ENCODE assay signal across 21 cellular contexts in the genomic region with DNA sequence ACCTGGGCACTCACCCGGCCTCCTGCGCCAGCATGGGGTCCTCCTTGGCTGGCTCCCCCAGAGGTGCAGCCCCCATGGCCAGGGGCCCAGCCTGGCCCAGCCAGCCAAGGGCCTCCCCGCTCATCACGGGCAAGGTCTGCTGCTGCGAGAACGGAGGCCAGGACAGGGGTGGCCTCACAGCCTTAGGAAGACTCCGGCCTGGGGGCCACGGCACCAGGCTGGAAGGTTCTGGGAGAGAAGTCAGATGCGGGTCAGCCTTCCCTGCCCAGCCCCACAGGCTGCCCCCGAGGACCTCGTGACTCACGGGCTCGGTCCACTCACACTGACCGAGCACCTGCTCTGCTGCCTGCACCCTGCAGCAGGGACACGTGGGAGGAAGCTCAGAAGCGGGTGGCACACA. TPM values are rescaled to one million over a fixed set of nuclear protein-coding genes. Genes with fewer than 3 reads are reported as not detected.
A peak's percentile ranks its signal among the peaks of the same experiment; 100 is the strongest.
DNase-seq lines count a peak whose midpoint lies in the region; ATAC-seq and TF ChIP-seq lines count a peak whose summit lies in the region.
"Had no signal": no experiment of that assay in that cellular context is flagged by ENCODE, and none has a peak within 500 bp of the region (broad histone marks: within the 10 kb centered on the region; RNA-seq: fewer than 3 reads in every experiment).

No MANE protein-coding gene starts in this region.

- peaks cover 3% of the 10 kb centered on the region for H3K27me3 Mint-ChIP-seq in CD4-positive, alpha-beta T cell

- no peak overlapping the region for H3K4me3 ChIP-seq in HEK293 (ENCODE audit: low read depth, low read length)
- H3K4me3 ChIP-seq: A549; BLaER1 treated with 17β-estradiol and CSF1 and Interleukin-3, amounts not matched to agents 10 nM and 100 nM had no signal

- no peak overlapping the region for H3K4me3 Mint-ChIP-seq in CD4-positive, alpha-beta T cell
- H3K4me3 Mint-ChIP-seq: B cell; CD4-positive, alpha-beta memory T cell; CD8-positive, alpha-beta memory T cell had no signal

- H3K27ac ChIP-seq in HEK293 (ENCODE audit: extremely low read depth, low read depth, low read length) (no peak overlapping the region), angular gyrus (ENCODE audit: low read depth, low read length) (peak overlapping the region; percentile 57)
- H3K27ac ChIP-seq in CD4-positive, alpha-beta T cell (ENCODE audit: low read depth, low read length) = no peak overlapping the region
- H3K27ac ChIP-seq: 22Rv1; A549; BLaER1 treated with 17β-estradiol and CSF1 and Interleukin-3, amounts not matched to agents 10 nM and 100 nM; C4-2B had no signal

- H3K4me1 ChIP-seq in HEK293 (ENCODE audit: control insufficient read depth, insufficient read depth, low read length) = no peaks in the 10 kb centered on the region
- H3K4me1 ChIP-seq: A549 had no signal

- H3K36me3 Mint-ChIP-seq in CD4-positive, alpha-beta T cell (ENCODE audit: low read depth) = no peaks in the 10 kb centered on the region
- H3K36me3 Mint-ChIP-seq: CD4-positive, alpha-beta memory T cell; CD8-positive, alpha-beta memory T cell had no signal

- DNase-seq in retina (peak; percentile 5), NCI-H2227 treated with DMSO at 0.1 percent for 48 hours (lab: John Stamatoyannopoulos, UW) (no peak)
- DNase-seq in CD4-positive, alpha-beta T cell = no peak
- DNase-seq: AML-193; CD8-positive, alpha-beta memory T cell; COR-L47; DMS 273 treated with DMSO at 0.1 percent for 48 hours; DMS153; DMS53; DMS79 treated with DMSO at 0.1 percent for 48 hours; GF-D8 had no signal

- no peak for ATAC-seq in GM18868 (IDR thresholded peaks at IDR 0.05; ENCODE audit: unreplicated experiment)
- no peak for ATAC-seq in CD4-positive, alpha-beta T cell (ENCODE audit: poor library complexity)
- ATAC-seq: A549 had no signal

- POLR2A ChIA-PET in HEK293 (lab: Yijun Ruan, JAX) = no interaction called here
- POLR2A ChIA-PET in CD4-positive, alpha-beta T cell (lab: Charles Lee) = no interaction called here

- intact Hi-C loops in CD4-positive, alpha-beta T cell (cut with DNase I, micrococcal nuclease) = no loop called here

- CTCF ChIA-PET in HEK293 (lab: Yijun Ruan, JAX) = interaction anchor here (1.2 kb wide), 1 partner anchor 9 kb away, joined by 3 read pairs; no protein-coding TSS in a partner anchor
- CTCF ChIA-PET in CD4-positive, alpha-beta T cell (lab: Charles Lee) = no interaction called here

- no peaks in the 10 kb centered on the region for H3K36me3 ChIP-seq in HEK293 (ENCODE audit: control insufficient read depth in 2 of 2, insufficient read depth in 1 of 2, low read length in 2 of 2)
- H3K36me3 ChIP-seq: BLaER1 treated with 17β-estradiol and CSF1 and Interleukin-3, amounts not matched to agents 10 nM and 100 nM had no signal

- TF ChIP-seq CTCF in HEK293 (tag by site-specific recombination; IDR thresholded peaks at IDR 0.05) = no peak
- TF ChIP-seq CTCF in CD4-positive, alpha-beta T cell (IDR thresholded peaks at IDR 0.05) = no peak

- no peaks in the 10 kb centered on the region for H3K27me3 ChIP-seq in CD4-positive, alpha-beta T cell (ENCODE audit: control insufficient read depth, insufficient read depth, low read length)
- H3K27me3 ChIP-seq: BLaER1 treated with 17β-estradiol and CSF1 and Interleukin-3, amounts not matched to agents 10 nM and 100 nM had no signal

- H3K9me3 Mint-ChIP-seq in CD4-positive, alpha-beta T cell = no peaks in the 10 kb centered on the region
- H3K9me3 Mint-ChIP-seq: CD8-positive, alpha-beta memory T cell had no signal

- H3K4me1 Mint-ChIP-seq in CD4-positive, alpha-beta T cell (ENCODE audit: low read depth) = no peaks in the 10 kb centered on the region
- H3K4me1 Mint-ChIP-seq: B cell; CD4-positive, alpha-beta memory T cell; CD8-positive, alpha-beta memory T cell had no signal

- no peak overlapping the region for H3K27ac Mint-ChIP-seq in CD4-positive, alpha-beta T cell
- H3K27ac Mint-ChIP-seq: B cell; CD4-positive, alpha-beta memory T cell; CD8-positive, alpha-beta memory T cell had no signal

- no peaks in the 10 kb centered on the region for H3K9me3 ChIP-seq in HEK293 (ENCODE audit: control insufficient read depth, insufficient read depth, low read depth, low read length)
- H3K9me3 ChIP-seq in CD4-positive, alpha-beta T cell (ENCODE audit: control insufficient read depth, low read length) = no peaks in the 10 kb centered on the region
- H3K9me3 ChIP-seq: A549; BLaER1 treated with 17β-estradiol and CSF1 and Interleukin-3, amounts not matched to agents 10 nM and 100 nM had no signal

TF ChIP-seq in HEK293, 187 proteins besides CTCF, POLR2A, EP300 and RAD21:
- 0 out of 2 replicates have a peak, but pooled peaks have one; percentile 2 for TF ChIP-seq ZFHX2 (tag by site-specific recombination; conservative IDR thresholded peaks at IDR 0.05)
- TF ChIP-seq KLF8 (tag by site-specific recombination; IDR thresholded peaks at IDR 0.05) = no peak
- TF ChIP-seq ZNF335 (tag by site-specific recombination; conservative IDR thresholded peaks at IDR 0.05) = no peak
- no peak for TF ChIP-seq ZNF292 (tag by site-specific recombination; IDR thresholded peaks at IDR 0.05; ENCODE audit: borderline replicate concordance, low read depth)
TF ChIP-seq in HEK293: peak in this region for 1.

RNA-seq across cellular contexts. Expression of gene SOHLH1, which starts 4.2 kb away (rescaled TPM):
- total RNA-seq in CD4-positive, alpha-beta T cell = not detected
- total RNA-seq: A172; B cell; CD4-positive, alpha-beta memory T cell; CD8-positive, alpha-beta memory T cell had no signal

RNA-seq across cellular contexts. Expression of gene KCNT1, which starts 6.9 kb away (rescaled TPM):
- total RNA-seq in CD4-positive, alpha-beta T cell = under 1 TPM; 0.11 to 0.22 TPM
- total RNA-seq: A172; B cell; CD8-positive, alpha-beta memory T cell had no signal

RNA-seq across cellular contexts. Expression of gene LCN9, which starts 31.9 kb away (rescaled TPM):
- total RNA-seq in CD4-positive, alpha-beta T cell = not detected
- total RNA-seq: A172; B cell; CD4-positive, alpha-beta memory T cell; CD8-positive, alpha-beta memory T cell had no signal

RNA-seq across cellular contexts. Expression of gene GLT6D1, which starts 55.7 kb away (rescaled TPM):
- total RNA-seq in CD4-positive, alpha-beta T cell = not detected
- total RNA-seq: A172; B cell; CD4-positive, alpha-beta memory T cell; CD8-positive, alpha-beta memory T cell had no signal
